ENCODE assay signal across 7 cellular contexts in the genomic region with DNA sequence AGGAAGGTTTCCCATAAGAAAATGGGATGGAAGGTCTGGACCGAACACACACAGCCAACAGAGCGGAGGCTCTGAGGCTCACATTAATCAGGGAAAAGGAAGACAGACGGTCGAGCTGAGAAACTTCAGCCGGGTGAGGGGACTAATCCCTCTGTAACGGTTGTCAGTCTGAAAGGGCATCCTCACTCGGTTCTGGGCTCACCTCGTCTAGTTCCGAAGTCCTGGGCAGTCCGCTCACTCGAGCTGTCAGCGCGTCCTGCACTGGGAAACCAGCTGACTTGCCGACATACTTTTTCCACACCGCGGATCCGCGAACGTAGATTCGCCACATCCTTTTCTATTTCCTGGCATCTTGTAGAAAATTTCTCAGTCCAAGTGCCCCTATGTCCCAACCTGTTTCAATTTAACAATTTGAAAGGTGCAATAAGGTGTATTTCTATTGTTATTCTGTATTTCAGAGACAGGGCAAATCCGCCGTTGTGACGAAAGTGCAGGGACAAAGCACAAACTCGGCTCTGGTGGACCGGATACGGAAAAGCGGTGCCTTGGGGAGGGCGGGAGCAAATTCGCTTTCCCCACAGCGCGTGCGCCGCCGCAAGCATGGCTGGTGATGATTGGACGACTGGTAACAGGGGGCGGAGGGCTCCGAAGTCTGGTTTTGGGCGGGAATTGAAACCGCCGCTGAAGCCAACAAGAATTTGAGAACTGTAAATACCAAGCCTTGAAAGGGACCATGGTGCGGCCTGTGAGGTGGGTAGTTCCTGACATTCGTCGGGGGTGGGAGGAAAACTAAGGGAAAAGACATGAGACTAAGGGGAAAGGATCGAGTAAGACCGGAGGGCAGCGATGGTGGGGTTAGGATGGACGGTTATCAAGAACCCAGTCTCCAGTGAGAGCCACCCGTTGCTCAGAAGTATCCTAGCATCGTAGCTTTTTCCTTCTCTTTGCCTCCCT. TPM values are rescaled to one million over a fixed set of nuclear protein-coding genes. Genes with fewer than 3 reads are reported as not detected.
DNase-seq lines count a peak whose midpoint lies in the region; ATAC-seq, FAIRE-seq and TF ChIP-seq lines count a peak whose summit lies in the region.

A gene with protein sequence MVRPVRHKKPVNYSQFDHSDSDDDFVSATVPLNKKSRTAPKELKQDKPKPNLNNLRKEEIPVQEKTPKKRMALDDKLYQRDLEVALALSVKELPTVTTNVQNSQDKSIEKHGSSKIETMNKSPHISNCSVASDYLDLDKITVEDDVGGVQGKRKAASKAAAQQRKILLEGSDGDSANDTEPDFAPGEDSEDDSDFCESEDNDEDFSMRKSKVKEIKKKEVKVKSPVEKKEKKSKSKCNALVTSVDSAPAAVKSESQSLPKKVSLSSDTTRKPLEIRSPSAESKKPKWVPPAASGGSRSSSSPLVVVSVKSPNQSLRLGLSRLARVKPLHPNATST (plus strand): TSS at position 684 of the 954 bp plus-strand sequence. CDS start 50 bp downstream, at position 734.

- no peak for TF ChIP-seq CTCF in hepatocyte (IDR thresholded peaks at IDR 0.05; ENCODE audit: poor library complexity)

- no peaks in the 10 kb centered on the region for H3K9me2 ChIP-seq in hepatocyte (replicated peaks; ENCODE audit: insufficient read depth)

- H3K4me1 ChIP-seq in hepatocyte (ENCODE audit: insufficient read depth), result no peaks in the 10 kb centered on the region

- H4K20me1 ChIP-seq in hepatocyte (ENCODE audit: insufficient read depth, poor library complexity, severe bottlenecking), result no peaks in the 10 kb centered on the region

- no peaks in the 10 kb centered on the region for H3K36me3 ChIP-seq in hepatocyte (replicated peaks; ENCODE audit: insufficient read depth, low read depth)

- peak; percentile 82 for DNase-seq in GM18507 (ENCODE audit: extremely low spot score, insufficient read length, low read depth)
- peak; percentile 94 to 96 for DNase-seq in NCI-H2081 (lab: John Stamatoyannopoulos, UW)
- DNase-seq in T1000 (lab: John Stamatoyannopoulos, UW), result peak; percentile 94
- DNase-seq in astrocyte of the hippocampus (ENCODE audit: low read depth, low spot score), result peak; percentile 98
- peak; percentile 97 for DNase-seq in hepatocyte (ENCODE audit: low spot score)
- peak; percentile 92 for DNase-seq in renal cortical epithelial cell (ENCODE audit: low read depth)

- H3K4me2 ChIP-seq in hepatocyte, result peak within 1 kb of the TSS; percentile 89

- peak within 1 kb of the TSS; percentile 82 for H3K4me3 ChIP-seq in hepatocyte

- WGBS in hepatocyte (ENCODE audit: low lambda C conversion rate, missing lambda C conversion rate), result under 1% methylated on average over 49 of the region's 49 CpGs

- peaks cover 46% of the 10 kb centered on the region for H3K79me2 ChIP-seq in hepatocyte

- peak within 1 kb of the TSS; percentile 95 for H2AFZ ChIP-seq in hepatocyte

- H3K9me3 ChIP-seq in hepatocyte (ENCODE audit: low read depth), result no peaks in the 10 kb centered on the region

- no peaks in the 10 kb centered on the region for H3K27me3 ChIP-seq in hepatocyte

- H3K27ac ChIP-seq in hepatocyte, result peak within 1 kb of the TSS; percentile 91

- FAIRE-seq in GM18507 (lab: Jason Lieb, UNC), result peak; percentile 99

- ATAC-seq in HG03025 (IDR thresholded peaks at IDR 0.05; ENCODE audit: low FRiP score, unreplicated experiment), result peak; percentile 81

RNA-seq across cellular contexts. Expression of the gene that starts here (rescaled TPM):
- total RNA-seq in hepatocyte, result 9.8 and 11.5 TPM in 2 replicates
- 4.6 and 5.4 TPM in 2 replicates for polyA plus RNA-seq in hepatocyte
- total RNA-seq in renal cortical epithelial cell, result 3.1 and 17.4 TPM in 2 replicates

Comparison
In these comparisons a context has a peak if more than half of its experiments do, and no peak if none do; other contexts are left out.
1. Peak in every context shown above with its lines: DNase-seq, ATAC-seq, H3K4me3 ChIP-seq and H3K27ac ChIP-seq.